Comparison of ENCODE assay signal across 1 cellular context in genomic region chr19:39109641-39110040, GRCh38.
A peak's percentile ranks its signal among the peaks of the same experiment; 100 is the strongest.
TF ChIP-seq lines count a peak whose summit lies in the region.

No MANE protein-coding gene starts in this region.

TF ChIP-seq in HEK293, 187 proteins besides CTCF, POLR2A, EP300 and RAD21 (continued from another document):
- TF ChIP-seq PATZ1 (tag by site-specific recombination; IDR thresholded peaks at IDR 0.05) = no peak
- 0 out of 2 replicates have a peak, but pooled peaks have one; percentile 1 for TF ChIP-seq ZNF768 (tag by site-specific recombination; IDR thresholded peaks at IDR 0.05)
